24 cellular contexts compared by ENCODE assay signal in genomic region chr3:41847679-41848078, GRCh38.
DNase-seq lines count a peak whose midpoint lies in the region; ATAC-seq and TF ChIP-seq lines count a peak whose summit lies in the region.
"Had no signal": no experiment of that assay in that cellular context is flagged by ENCODE, and none has a peak within 500 bp of the region (broad histone marks: within the 10 kb centered on the region; RNA-seq: fewer than 3 reads in every experiment).

No MANE protein-coding gene starts in this region.

- H3K27ac ChIP-seq in MM.1S (ENCODE audit: low read length) (peak overlapping the region; percentile 27; the same call in 1 of the 2 replicates), smooth muscle cell (ENCODE audit: low read depth) (no peak overlapping the region), SJCRH30 (no peak overlapping the region)

- POLR2A ChIA-PET in activated CD4-positive, alpha-beta T cell treated with anti-CD3 and anti-CD28 coated beads for 36 hours (lab: Charles Lee) = no interaction called here

- H3K9me3 ChIP-seq in MM.1S (replicated peaks; ENCODE audit: insufficient read depth, low read length) (no peaks in the 10 kb centered on the region), smooth muscle cell (replicated peaks; ENCODE audit: low read depth) (no peaks in the 10 kb centered on the region), SJCRH30 (replicated peaks) (no peaks in the 10 kb centered on the region)

- peaks cover 32% of the 10 kb centered on the region for H3K4me1 ChIP-seq in MM.1S (ENCODE audit: low read length)
- no peaks in the 10 kb centered on the region for H3K4me1 ChIP-seq in smooth muscle cell (ENCODE audit: low read depth)
- no peaks in the 10 kb centered on the region for H3K4me1 ChIP-seq in SJCRH30

- H3K9ac ChIP-seq in MM.1S (ENCODE audit: low read length) (no peak overlapping the region), smooth muscle cell (ENCODE audit: low read depth) (no peak overlapping the region)

- ATAC-seq in GM18502 (IDR thresholded peaks at IDR 0.05; ENCODE audit: poor library complexity, unreplicated experiment) (peak; percentile 49), GM18867 (IDR thresholded peaks at IDR 0.05; ENCODE audit: unreplicated experiment) (peak; percentile 60)
- no peak for ATAC-seq in activated CD4-positive, alpha-beta T cell treated with anti-CD3 and anti-CD28 coated beads for 36 hours
- ATAC-seq: HepG2, PC-3, Right ventricle myocardium inferior had no signal

- H3K4me1 Mint-ChIP-seq in activated CD4-positive, alpha-beta T cell treated with anti-CD3 and anti-CD28 coated beads for 36 hours = peaks cover 18% of the 10 kb centered on the region

- H3K4me2 ChIP-seq in MM.1S (ENCODE audit: low read depth, low read length) (peak overlapping the region; percentile 34; the same call in 1 of the 2 replicates), smooth muscle cell (peak overlapping the region; percentile 33)

- H3K9me2 ChIP-seq in MM.1S (replicated peaks; ENCODE audit: insufficient read depth, low read length) = no peaks in the 10 kb centered on the region

- no peak overlapping the region for H3K4me3 Mint-ChIP-seq in activated CD4-positive, alpha-beta T cell treated with anti-CD3 and anti-CD28 coated beads for 36 hours
- H3K4me3 Mint-ChIP-seq: CD4-positive, alpha-beta memory T cell had no signal

- H3K27me3 Mint-ChIP-seq in activated CD4-positive, alpha-beta T cell treated with anti-CD3 and anti-CD28 coated beads for 36 hours = no peaks in the 10 kb centered on the region
- H3K27me3 Mint-ChIP-seq: CD4-positive, alpha-beta memory T cell had no signal

- intact Hi-C loops in activated CD4-positive, alpha-beta T cell treated with anti-CD3 and anti-CD28 coated beads for 36 hours (cut with DNase I, micrococcal nuclease) = no loop called here

- WGBS in smooth muscle cell (ENCODE audit: low lambda C conversion rate) = 88% methylated on average over 1 of the region's 1 CpG

- TF ChIP-seq CTCF in MM.1S (IDR thresholded peaks at IDR 0.05; ENCODE audit: low read length) = no peak
- TF ChIP-seq CTCF in smooth muscle cell (IDR thresholded peaks at IDR 0.05; ENCODE audit: borderline replicate concordance, insufficient read depth, poor library complexity, severe bottlenecking) = no peak

- H3K4me3 ChIP-seq in MM.1S (ENCODE audit: low read length) (no peak overlapping the region), smooth muscle cell (no peak overlapping the region), SJCRH30 (no peak overlapping the region)

- no peaks in the 10 kb centered on the region for H3K27me3 ChIP-seq in MM.1S (replicated peaks; ENCODE audit: insufficient read depth, low read length)
- no peaks in the 10 kb centered on the region for H3K27me3 ChIP-seq in smooth muscle cell (ENCODE audit: low read depth)
- H3K27me3 ChIP-seq in SJCRH30 = no peaks in the 10 kb centered on the region

- DNase-seq in MM.1S (peak; percentile 51), smooth muscle cell (lab: John Stamatoyannopoulos, UW; ENCODE audit: unreplicated experiment) (no peak), SJCRH30 (no peak), globus pallidus (ENCODE audit: low spot score) (no peak)
- DNase-seq in activated CD4-positive, alpha-beta T cell treated with anti-CD3 and anti-CD28 coated beads for 36 hours = no peak
- DNase-seq: C1 segment of cervical spinal cord; CD4-positive, alpha-beta memory T cell; COR-L47; DMS53; Kasumi-1; MV-4-11; NCI-H1105; NCI-H1436 treated with DMSO at 0.1 percent for 48 hours; NCI-H187 treated with DMSO at 0.1 percent for 48 hours; NCI-H2171 treated with DMSO at 0.1 percent for 48 hours; NCI-H345; NCI-H524; NCI-H774; NK-92 treated with Interleukin-12 subunit alpha and Interleukin-12 subunit beta, amount 100 ng/mL, for 24 hours; PC-3 had no signal

- H3K36me3 ChIP-seq in MM.1S (replicated peaks; ENCODE audit: insufficient read depth, low read length) = no peaks in the 10 kb centered on the region
- H3K36me3 ChIP-seq in smooth muscle cell (ENCODE audit: low read depth) = no peaks in the 10 kb centered on the region
- no peaks in the 10 kb centered on the region for H3K36me3 ChIP-seq in SJCRH30

- H3F3A ChIP-seq in MM.1S (ENCODE audit: insufficient read depth, low read length) = peaks cover 30% of the 10 kb centered on the region
- H3F3A ChIP-seq in smooth muscle cell (ENCODE audit: low read depth) = no peaks in the 10 kb centered on the region

- peaks cover 5% of the 10 kb centered on the region for H3K9me3 Mint-ChIP-seq in activated CD4-positive, alpha-beta T cell treated with anti-CD3 and anti-CD28 coated beads for 36 hours (ENCODE audit: low read depth)

- peaks cover 19% of the 10 kb centered on the region for H3K36me3 Mint-ChIP-seq in activated CD4-positive, alpha-beta T cell treated with anti-CD3 and anti-CD28 coated beads for 36 hours (ENCODE audit: low read depth)

- no peak overlapping the region for H3K27ac Mint-ChIP-seq in activated CD4-positive, alpha-beta T cell treated with anti-CD3 and anti-CD28 coated beads for 36 hours

- CTCF ChIA-PET in activated CD4-positive, alpha-beta T cell treated with anti-CD3 and anti-CD28 coated beads for 36 hours (lab: Charles Lee) = no interaction called here

- no peaks in the 10 kb centered on the region for H3K79me2 ChIP-seq in MM.1S (ENCODE audit: low read length)
- no peaks in the 10 kb centered on the region for H3K79me2 ChIP-seq in smooth muscle cell (ENCODE audit: low read depth)

- H4K20me1 ChIP-seq in MM.1S (ENCODE audit: insufficient read depth, low read length) (no peaks in the 10 kb centered on the region), smooth muscle cell (ENCODE audit: low read depth) (no peaks in the 10 kb centered on the region)

- H2AFZ ChIP-seq in MM.1S (ENCODE audit: low read length) (no peak overlapping the region), smooth muscle cell (ENCODE audit: low read depth) (no peak overlapping the region)
